20 cellular contexts compared by ENCODE assay signal in genomic region chr2:162266468-162266754, GRCh38. TPM values are rescaled to one million over a fixed set of nuclear protein-coding genes. Genes with fewer than 3 reads are reported as not detected.
DNase-seq lines count a peak whose midpoint lies in the region; ATAC-seq and TF ChIP-seq lines count a peak whose summit lies in the region.
"Had no signal": no experiment of that assay in that cellular context is flagged by ENCODE, and none has a peak within 500 bp of the region (broad histone marks: within the 10 kb centered on the region; RNA-seq: fewer than 3 reads in every experiment).

No MANE protein-coding gene starts in this region.

- H3K36me3 Mint-ChIP-seq in mesothelial cell of epicardium, result peaks cover 6% of the 10 kb centered on the region

- H4K20me1 ChIP-seq in osteoblast (ENCODE audit: insufficient read depth, low read length), result no peaks in the 10 kb centered on the region

- DNase-seq in AG09309 (ENCODE audit: low read depth) (no peak), cardiac fibroblast (ENCODE audit: low read depth in 2 of 2) (peak; percentile 48 to 49), heart right ventricle (peak in 1 of 2 donors; percentile 25), osteoblast (ENCODE audit: insufficient read length, low spot score, missing footprints) (no peak), mesothelial cell of epicardium (ENCODE audit: low spot score in 2 of 2, unreplicated experiment in 2 of 2) (no peak), DMS 273 (lab: John Stamatoyannopoulos, UW; ENCODE audit: unreplicated experiment) (no peak)
- DNase-seq: BE2C; CD4-positive, alpha-beta T cell; EL; GOT3; NCI-H1105; NCI-H2081; NCI-H2171 treated with DMSO at 0.1 percent for 48 hours; NCI-H748 treated with DMSO at 0.1 percent for 48 hours; NK-92 treated with Interleukin-12 subunit alpha and Interleukin-12 subunit beta, amount 100 ng/mL, for 24 hours; Peyer's patch had no signal

- H3K4me3 Mint-ChIP-seq in mesothelial cell of epicardium, result no peak overlapping the region
- H3K4me3 Mint-ChIP-seq: CD4-positive, alpha-beta T cell had no signal

- H3K27me3 Mint-ChIP-seq in mesothelial cell of epicardium (ENCODE audit: low read depth), result no peaks in the 10 kb centered on the region
- H3K27me3 Mint-ChIP-seq: CD4-positive, alpha-beta T cell had no signal

- TF ChIP-seq CTCF in AG09309 (IDR thresholded peaks at IDR 0.05; ENCODE audit: control insufficient read depth, insufficient read depth, low read depth, low read length, missing control alignments), result peak; percentile 32
- peak; percentile 32 for TF ChIP-seq CTCF in cardiac fibroblast (IDR thresholded peaks at IDR 0.05; ENCODE audit: low read depth, low read length)
- TF ChIP-seq CTCF in heart right ventricle (IDR thresholded peaks at IDR 0.05), result peak in 5 of 9 donors; percentile 6 to 22 (median 16)
- peak; percentile 9 for TF ChIP-seq CTCF in osteoblast (IDR thresholded peaks at IDR 0.05; ENCODE audit: extremely low read depth, low read depth, low read length)
- no peak for TF ChIP-seq CTCF in mesothelial cell of epicardium (IDR thresholded peaks at IDR 0.05; ENCODE audit: unreplicated experiment)

- H3K36me3 ChIP-seq in heart right ventricle (peaks cover 0 to 70% (median 9%) of the 10 kb centered on the region in 9 donors), osteoblast (ENCODE audit: insufficient read depth, low read length) (no peaks in the 10 kb centered on the region)
- H3K36me3 ChIP-seq: BE2C had no signal

- no peaks in the 10 kb centered on the region for H3K79me2 ChIP-seq in osteoblast (ENCODE audit: insufficient read depth, low read length)

- intact Hi-C loops in heart right ventricle (cut with DNase I), result no loop called here

- peaks cover 5% of the 10 kb centered on the region for H3K9me3 Mint-ChIP-seq in mesothelial cell of epicardium
- H3K9me3 Mint-ChIP-seq: CD4-positive, alpha-beta T cell had no signal

- H2AFZ ChIP-seq in osteoblast (ENCODE audit: low read length), result peak overlapping the region; percentile 85

- H3K4me3 ChIP-seq in AG09309 (ENCODE audit: control insufficient read depth, low read depth, low read length), result no peak overlapping the region
- no peak overlapping the region for H3K4me3 ChIP-seq in cardiac fibroblast (replicated peaks in 1 of 2; ENCODE audit: low read depth in 2 of 2, low read length in 2 of 2)
- no peak overlapping the region for H3K4me3 ChIP-seq in heart right ventricle
- H3K4me3 ChIP-seq in osteoblast (ENCODE audit: insufficient read depth, low read length), result no peak overlapping the region
- H3K4me3 ChIP-seq: GM12878, Peyer's patch had no signal

- H3K27ac ChIP-seq in heart right ventricle (peak overlapping the region in 7 of 10 donors; percentile 19 to 67 (median 41)), osteoblast (ENCODE audit: low read depth, low read length) (no peak overlapping the region)
- H3K27ac ChIP-seq: Peyer's patch had no signal

- H3K4me1 ChIP-seq in heart right ventricle (peaks cover 0 to 10% (median 6%) of the 10 kb centered on the region in 9 donors), osteoblast (ENCODE audit: insufficient read depth, low read length) (peaks cover 17% of the 10 kb centered on the region)
- H3K4me1 ChIP-seq: BE2C, Peyer's patch had no signal

- no peak overlapping the region for H3K4me2 ChIP-seq in osteoblast (ENCODE audit: insufficient read depth, low read length)

- H3K9me3 ChIP-seq in heart right ventricle (no peaks in the 10 kb centered on the region), osteoblast (ENCODE audit: low read depth, low read length) (no peaks in the 10 kb centered on the region)
- H3K9me3 ChIP-seq: BE2C, Peyer's patch had no signal

- ATAC-seq in heart right ventricle (peak in 7 of 8 donors; percentile 60 to 81 (median 69)), GM19452 (IDR thresholded peaks at IDR 0.05; ENCODE audit: unreplicated experiment) (no peak), HG02970 (IDR thresholded peaks at IDR 0.05; ENCODE audit: low FRiP score, unreplicated experiment) (no peak)
- ATAC-seq: GM12878 had no signal

- no peaks in the 10 kb centered on the region for H3K27me3 ChIP-seq in heart right ventricle
- no peaks in the 10 kb centered on the region for H3K27me3 ChIP-seq in osteoblast (ENCODE audit: insufficient read depth, low read length)
- H3K27me3 ChIP-seq: BE2C, Peyer's patch had no signal

- 81% methylated on average over 1 of the region's 1 CpG for WGBS in heart right ventricle, 2 donors

- no peak overlapping the region for H3K27ac Mint-ChIP-seq in mesothelial cell of epicardium
- H3K27ac Mint-ChIP-seq: CD4-positive, alpha-beta T cell had no signal

- no peaks in the 10 kb centered on the region for H3K4me1 Mint-ChIP-seq in mesothelial cell of epicardium

RNA-seq across cellular contexts. Expression of gene FAP, which starts 23.2 kb away (rescaled TPM):
- 10 to 100 TPM in 1 of 10 donors, 1 to 10 TPM in 8, under 1 TPM in 1; 0.56 to 11.5 (median 2.2) TPM for total RNA-seq in heart right ventricle
- 1 to 10 TPM in 1 of 2 donors, under 1 TPM in 1; 0.77 to 2.7 TPM for polyA plus RNA-seq in heart right ventricle
- 464 and 582 TPM in 2 replicates for total RNA-seq in osteoblast
- 47.1 to 59.6 TPM (median 50.5 TPM) in 3 replicates for total RNA-seq in mesothelial cell of epicardium
- total RNA-seq: CD4-positive, alpha-beta T cell; GM12878; NCI-H460 had no signal

RNA-seq across cellular contexts. Expression of gene IFIH1, which starts 52.1 kb away (rescaled TPM):
- total RNA-seq in heart right ventricle (10 to 100 TPM in 2 of 10 donors, 1 to 10 TPM in 8; 4.0 to 22.1 (median 6.5) TPM), osteoblast (7.2 and 9.1 TPM in 2 replicates), mesothelial cell of epicardium (8.4 to 10.7 TPM (median 9.3 TPM) in 3 replicates)
- 1 to 10 TPM; 3.5 to 5.8 TPM for polyA plus RNA-seq in heart right ventricle

Comparison
In these comparisons a context has a peak if more than half of its experiments do, and no peak if none do; other contexts are left out.
1. DNase-seq: peak in cardiac fibroblast (2 of 2); none in AG09309 (single experiment), osteoblast (single experiment), mesothelial cell of epicardium (0 of 2) and DMS 273 (single experiment).
2. ATAC-seq: peak in heart right ventricle (7 of 8); none in GM19452 (single experiment) and HG02970 (single experiment).